20 cellular contexts compared by ENCODE assay signal in genomic region chr1:44303532-44303931, GRCh38. TPM values are rescaled to one million over a fixed set of nuclear protein-coding genes. Genes with fewer than 3 reads are reported as not detected.
DNase-seq lines count a peak whose midpoint lies in the region; ATAC-seq, FAIRE-seq and TF ChIP-seq lines count a peak whose summit lies in the region.
"Had no signal": no experiment of that assay in that cellular context is flagged by ENCODE, and none has a peak within 500 bp of the region (broad histone marks: within the 10 kb centered on the region; RNA-seq: fewer than 3 reads in every experiment).

No MANE protein-coding gene starts in this region.

- H3K4me3 ChIP-seq in bronchial epithelial cell (ENCODE audit: low read depth, low read length): no peak overlapping the region
- no peak overlapping the region for H3K4me3 ChIP-seq in small intestine (ENCODE audit: low read depth in 1 of 2, low read length in 2 of 2)
- H3K4me3 ChIP-seq: HAP-1 had no signal

- no peaks in the 10 kb centered on the region for H3K4me1 ChIP-seq in small intestine (ENCODE audit: control insufficient read depth in 2 of 2, insufficient read depth in 1 of 2, low read depth in 1 of 2, low read length in 1 of 2)
- H3K4me1 ChIP-seq: HAP-1 had no signal

- H3K27ac ChIP-seq in CD4-positive, alpha-beta T cell (ENCODE audit: low read depth, low read length): no peak overlapping the region
- H3K27ac ChIP-seq in small intestine (ENCODE audit: low read depth in 1 of 2, low read length in 1 of 2): no peak overlapping the region

- no peaks in the 10 kb centered on the region for H3K27me3 Mint-ChIP-seq in activated naive CD4-positive, alpha-beta T cell treated with anti-CD3 and anti-CD28 coated beads, Interleukin-2, amount 10 ng/mL, durations not matched to agents 7 days and 5 days
- H3K27me3 Mint-ChIP-seq in CD4-positive, alpha-beta T cell: no peaks in the 10 kb centered on the region
- H3K27me3 Mint-ChIP-seq: B cell had no signal

- POLR2A ChIA-PET in CD4-positive, alpha-beta T cell (lab: Charles Lee): no interaction called here

- H3K4me3 Mint-ChIP-seq in activated naive CD4-positive, alpha-beta T cell treated with anti-CD3 and anti-CD28 coated beads, Interleukin-2, amount 10 ng/mL, durations not matched to agents 7 days and 5 days: no peak overlapping the region
- no peak overlapping the region for H3K4me3 Mint-ChIP-seq in CD4-positive, alpha-beta T cell
- H3K4me3 Mint-ChIP-seq: B cell; CD8-positive, alpha-beta T cell had no signal

- H3K36me3 ChIP-seq in bronchial epithelial cell (ENCODE audit: control insufficient read depth, insufficient read depth, low read length) (peaks cover 15% of the 10 kb centered on the region), small intestine (ENCODE audit: control insufficient read depth in 2 of 2, insufficient read depth in 2 of 2, low read length in 2 of 2) (peaks cover 2 to 20% of the 10 kb centered on the region in 2 donors)

- WGBS in small intestine, 3 donors: 33 to 65% (median 53%) methylated on average over 1 of the region's 1 CpG

- H3K36me3 Mint-ChIP-seq in activated naive CD4-positive, alpha-beta T cell treated with anti-CD3 and anti-CD28 coated beads, Interleukin-2, amount 10 ng/mL, durations not matched to agents 7 days and 5 days: peaks cover 40% of the 10 kb centered on the region
- H3K36me3 Mint-ChIP-seq in activated naive CD4-positive, alpha-beta T cell treated with anti-CD3 and anti-CD28 coated beads, Interleukin-2, amount 50 U/mL, for 72 hours: peaks cover 16 to 56% of the 10 kb centered on the region in 2 donors
- H3K36me3 Mint-ChIP-seq in CD4-positive, alpha-beta T cell (ENCODE audit: low read depth): peaks cover 82% of the 10 kb centered on the region

- H3K9me3 ChIP-seq in CD4-positive, alpha-beta T cell (ENCODE audit: control insufficient read depth, low read length): no peaks in the 10 kb centered on the region
- no peaks in the 10 kb centered on the region for H3K9me3 ChIP-seq in small intestine (ENCODE audit: control insufficient read depth, low read depth)
- H3K9me3 ChIP-seq: HAP-1 had no signal

- no peak for DNase-seq in activated naive CD4-positive, alpha-beta T cell treated with anti-CD3 and anti-CD28 coated beads, Interleukin-2, amount 10 ng/mL, durations not matched to agents 7 days and 5 days
- no peak for DNase-seq in activated naive CD4-positive, alpha-beta T cell treated with anti-CD3 and anti-CD28 coated beads, Interleukin-2, amount 50 U/mL, for 72 hours (ENCODE audit: low spot score in 2 of 2)
- DNase-seq in CD4-positive, alpha-beta T cell: no peak
- DNase-seq in bronchial epithelial cell (ENCODE audit: low read depth): no peak
- peak; percentile 51 for DNase-seq in small intestine
- DNase-seq: C1 segment of cervical spinal cord; CD8-positive, alpha-beta T cell; COR-L47; DMS153; DMS79 treated with DMSO at 0.1 percent for 48 hours; EL had no signal

- intact Hi-C loops in CD4-positive, alpha-beta T cell (cut with DNase I, micrococcal nuclease): no loop called here

- ATAC-seq in activated naive CD4-positive, alpha-beta T cell treated with anti-CD3 and anti-CD28 coated beads, Interleukin-2, amount 50 U/mL, for 72 hours: no peak
- ATAC-seq in CD4-positive, alpha-beta T cell (ENCODE audit: poor library complexity): no peak
- no peak for ATAC-seq in HG02571 (IDR thresholded peaks at IDR 0.05; ENCODE audit: unreplicated experiment)
- ATAC-seq in GM21360 (IDR thresholded peaks at IDR 0.05; ENCODE audit: unreplicated experiment): no peak
- ATAC-seq: CD8-positive, alpha-beta T cell had no signal

- peak overlapping the region; percentile 91 for H3K27ac Mint-ChIP-seq in activated naive CD4-positive, alpha-beta T cell treated with anti-CD3 and anti-CD28 coated beads, Interleukin-2, amount 10 ng/mL, durations not matched to agents 7 days and 5 days
- H3K27ac Mint-ChIP-seq in activated naive CD4-positive, alpha-beta T cell treated with anti-CD3 and anti-CD28 coated beads, Interleukin-2, amount 50 U/mL, for 72 hours: peak overlapping the region in 1 of 2 donors; percentile 40
- H3K27ac Mint-ChIP-seq in CD4-positive, alpha-beta T cell: peak overlapping the region; percentile 7
- H3K27ac Mint-ChIP-seq: B cell; CD8-positive, alpha-beta T cell had no signal

- peaks cover 42% of the 10 kb centered on the region for H3K4me1 Mint-ChIP-seq in activated naive CD4-positive, alpha-beta T cell treated with anti-CD3 and anti-CD28 coated beads, Interleukin-2, amount 10 ng/mL, durations not matched to agents 7 days and 5 days
- H3K4me1 Mint-ChIP-seq in CD4-positive, alpha-beta T cell (ENCODE audit: low read depth): peaks cover 43% of the 10 kb centered on the region
- H3K4me1 Mint-ChIP-seq: B cell had no signal

- no peaks in the 10 kb centered on the region for H3K27me3 ChIP-seq in CD4-positive, alpha-beta T cell (ENCODE audit: control insufficient read depth, insufficient read depth, low read length)
- H3K27me3 ChIP-seq in bronchial epithelial cell (ENCODE audit: control insufficient read depth, insufficient read depth, low read length) (no peaks in the 10 kb centered on the region), small intestine (ENCODE audit: control insufficient read depth in 2 of 2, insufficient read depth in 2 of 2, low read length in 2 of 2) (no peaks in the 10 kb centered on the region)

- CTCF ChIA-PET in activated naive CD4-positive, alpha-beta T cell treated with anti-CD3 and anti-CD28 coated beads, Interleukin-2, amount 10 ng/mL, durations not matched to agents 7 days and 5 days (lab: Charles Lee): no interaction called here
- CTCF ChIA-PET in CD4-positive, alpha-beta T cell (lab: Charles Lee): no interaction called here

- FAIRE-seq in bronchial epithelial cell (lab: Jason Lieb, UNC): peak; percentile 18
- FAIRE-seq in small intestine (lab: Jason Lieb, UNC): no peak
- FAIRE-seq: A204.1, G401.6, GM12891, H1, HTR-8/SVneo had no signal

- no peak for TF ChIP-seq CTCF in CD4-positive, alpha-beta T cell (IDR thresholded peaks at IDR 0.05)
- no peak for TF ChIP-seq CTCF in bronchial epithelial cell (IDR thresholded peaks at IDR 0.05; ENCODE audit: insufficient read depth, low read length, severe bottlenecking)

- H3K9me3 Mint-ChIP-seq in activated naive CD4-positive, alpha-beta T cell treated with anti-CD3 and anti-CD28 coated beads, Interleukin-2, amount 10 ng/mL, durations not matched to agents 7 days and 5 days: no peaks in the 10 kb centered on the region
- H3K9me3 Mint-ChIP-seq in activated naive CD4-positive, alpha-beta T cell treated with anti-CD3 and anti-CD28 coated beads, Interleukin-2, amount 50 U/mL, for 72 hours: no peaks in the 10 kb centered on the region
- no peaks in the 10 kb centered on the region for H3K9me3 Mint-ChIP-seq in CD4-positive, alpha-beta T cell
- H3K9me3 Mint-ChIP-seq: CD8-positive, alpha-beta T cell had no signal

RNA-seq across cellular contexts. Expression of gene ERI3, which starts 51.5 kb away (rescaled TPM):
- 10 to 100 TPM; 26.3 to 58.8 TPM for total RNA-seq in activated naive CD4-positive, alpha-beta T cell treated with anti-CD3 and anti-CD28 coated beads, Interleukin-2, amount 50 U/mL, for 72 hours
- total RNA-seq in CD4-positive, alpha-beta T cell: 10 to 100 TPM; 19.7 to 20.7 TPM
- 22.1 and 28.9 TPM in 2 replicates for total RNA-seq in bronchial epithelial cell
- 10 to 100 TPM; 26.5 to 50.1 (median 27.6) TPM for polyA plus RNA-seq in small intestine
